ENCODE assay signal across 2 cellular contexts in the genomic region with DNA sequence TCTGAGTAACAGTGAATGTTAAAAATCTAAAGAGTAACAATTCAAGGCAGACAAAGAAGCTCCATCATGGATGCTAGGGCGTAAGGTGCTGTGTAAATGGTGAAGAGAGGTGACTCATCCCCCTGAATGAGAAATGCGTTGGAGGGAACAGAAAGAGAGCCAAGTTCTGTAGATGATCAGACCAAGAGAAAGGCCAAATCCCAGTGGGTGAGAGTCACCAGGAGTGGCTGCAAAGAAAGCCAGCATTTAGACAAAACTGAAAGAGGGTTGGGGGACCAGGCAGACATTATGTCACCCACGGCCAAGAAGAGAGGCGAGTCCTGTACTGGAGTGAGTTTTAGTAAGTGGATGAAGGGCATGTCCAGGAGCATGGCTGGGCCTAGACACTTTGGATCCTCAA.
TF ChIP-seq lines count a peak whose summit lies in the region.

No MANE protein-coding gene starts in this region.

TF ChIP-seq in IMR-90, 13 proteins besides CTCF, POLR2A, EP300 and RAD21 (continued from another document):
- TF ChIP-seq RFX5 (IDR thresholded peaks at IDR 0.05; ENCODE audit: low read depth, low read length) (no peak), CHD1 (IDR thresholded peaks at IDR 0.05; ENCODE audit: low read depth, low read length) (no peak), BHLHE40 (IDR thresholded peaks at IDR 0.05; ENCODE audit: low read depth, low read length) (no peak)

TF ChIP-seq in K562, 482 proteins besides CTCF, POLR2A, EP300 and RAD21 (continued from another document):
- TF ChIP-seq JUND (IDR thresholded peaks at IDR 0.05; ENCODE audit: borderline replicate concordance, low read depth, low read length) (no peak), JUND (tag; IDR thresholded peaks at IDR 0.05; ENCODE audit: borderline replicate concordance, low read depth, low read length) (0 out of 3 replicates have a peak, but pooled peaks have one; percentile 20), TEAD4 (IDR thresholded peaks at IDR 0.05; ENCODE audit: low read length) (no peak), TEAD4 (CRISPR knock-in tag; IDR thresholded peaks at IDR 0.05; ENCODE audit: borderline replicate concordance) (no peak)
